In the genomic region with DNA sequence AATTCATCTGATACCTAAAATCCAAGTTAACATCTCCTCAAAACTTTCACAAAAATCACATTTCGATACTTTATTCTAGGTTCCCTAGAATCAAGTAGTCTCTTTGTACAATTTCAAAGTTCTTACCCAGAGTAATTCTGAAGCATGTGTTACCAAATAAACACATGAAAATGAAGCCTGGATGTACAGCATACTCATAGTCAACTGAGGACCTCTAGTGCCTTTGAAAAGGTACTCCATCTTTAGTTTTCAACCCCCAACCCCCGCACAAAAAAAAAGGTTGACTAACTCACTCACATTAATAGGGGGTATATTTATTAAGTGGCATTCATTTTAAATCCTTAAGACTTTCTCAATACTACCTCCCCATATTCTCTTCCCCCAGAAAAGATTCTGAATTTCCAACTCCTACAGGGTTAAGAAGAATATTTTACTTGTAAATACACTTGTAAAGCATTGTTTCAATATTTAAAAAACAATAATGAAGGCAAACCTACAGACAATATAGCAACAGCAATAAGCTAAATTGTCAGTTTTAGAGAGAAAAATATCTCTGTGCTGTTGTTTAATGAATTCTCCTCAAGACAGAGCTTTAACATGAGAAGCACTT, we compare ENCODE assay signal across 9 cellular contexts. TPM values are rescaled to one million over a fixed set of nuclear protein-coding genes. Genes with fewer than 3 reads are reported as not detected.
DNase-seq lines count a peak whose midpoint lies in the region; ATAC-seq and TF ChIP-seq lines count a peak whose summit lies in the region.
"Had no signal": no experiment of that assay in that cellular context is flagged by ENCODE, and none has a peak within 500 bp of the region (broad histone marks: within the 10 kb centered on the region; RNA-seq: fewer than 3 reads in every experiment).

No MANE protein-coding gene starts in this region.

- intact Hi-C loops in CD4-positive, alpha-beta T cell (cut with DNase I, micrococcal nuclease) = loop anchor here (1.0 to 10.0 kb wide), 6 partner anchors 266 to 946 kb away; partner anchors contain the start of genes GOPC (in 1 of the 2) and NUS1 (in 1 of the 2)
- intact Hi-C loops in left cardiac atrium (cut with DNase I) (loop anchor here (5.0 kb wide), 2 partner anchors 39 to 264 kb away; no protein-coding TSS in a partner anchor), sciatic nerve (cut with DNase I) (no loop called here)

- H3K4me1 Mint-ChIP-seq in CD4-positive, alpha-beta T cell (ENCODE audit: low read depth) = peaks cover 58% of the 10 kb centered on the region

- CTCF ChIA-PET in CD4-positive, alpha-beta T cell (lab: Charles Lee) = no interaction called here

- no peak for DNase-seq in CD4-positive, alpha-beta T cell
- DNase-seq in NCI-H2171 (lab: John Stamatoyannopoulos, UW) (peak; percentile 25), left cardiac atrium (no peak), sciatic nerve (ENCODE audit: low spot score) (no peak), nucleus accumbens (lab: John Stamatoyannopoulos, UW) (no peak)
- DNase-seq in activated gamma-delta T cell treated with anti-CD3 and anti-CD28 coated beads, Interleukin-2, amount 50 U/mL, for 16 hours (ENCODE audit: low read depth) = peak; percentile 5

- peaks cover 18% of the 10 kb centered on the region for H3K36me3 Mint-ChIP-seq in CD4-positive, alpha-beta T cell (ENCODE audit: low read depth)

- H3K27ac ChIP-seq in CD4-positive, alpha-beta T cell (ENCODE audit: low read depth, low read length) = no peak overlapping the region

- no peak overlapping the region for H3K4me3 Mint-ChIP-seq in CD4-positive, alpha-beta T cell

- peak; percentile 96 for ATAC-seq in CD4-positive, alpha-beta T cell (ENCODE audit: poor library complexity)
- ATAC-seq in GM18520 (IDR thresholded peaks at IDR 0.05; ENCODE audit: unreplicated experiment) (peak; percentile 71), HG03039 (IDR thresholded peaks at IDR 0.05; ENCODE audit: unreplicated experiment) (peak; percentile 88), left cardiac atrium (peak; percentile 65 to 78), sciatic nerve (peak; percentile 87)

- peak overlapping the region; percentile 13 for H3K27ac Mint-ChIP-seq in CD4-positive, alpha-beta T cell

- H3K9me3 ChIP-seq in CD4-positive, alpha-beta T cell (ENCODE audit: control insufficient read depth, low read length) = no peaks in the 10 kb centered on the region

- POLR2A ChIA-PET in CD4-positive, alpha-beta T cell (lab: Charles Lee) = no interaction called here

- H3K9me3 Mint-ChIP-seq in CD4-positive, alpha-beta T cell = no peaks in the 10 kb centered on the region

- TF ChIP-seq CTCF in CD4-positive, alpha-beta T cell (IDR thresholded peaks at IDR 0.05) = peak; percentile 63

- no peaks in the 10 kb centered on the region for H3K27me3 ChIP-seq in CD4-positive, alpha-beta T cell (ENCODE audit: control insufficient read depth, insufficient read depth, low read length)

- no peaks in the 10 kb centered on the region for H3K27me3 Mint-ChIP-seq in CD4-positive, alpha-beta T cell

RNA-seq across cellular contexts. Expression of gene PLN, which starts 3.1 kb away (rescaled TPM):
- total RNA-seq in CD4-positive, alpha-beta T cell = not detected
- 1,000 to 10,000 TPM in 1 of 2 donors, 100 to 1,000 TPM in 1; 673 to 1,029 TPM for total RNA-seq in left cardiac atrium
- 10.6 TPM for total RNA-seq in sciatic nerve
- total RNA-seq: T-helper 1 cell treated with Interleukin-12 subunit alpha and Interleukin-12 subunit beta and Interleukin-4 antibody, amounts not matched to agents 30 ng/mL and 1 ng/mL, for 36 hours had no signal

Comparison
In these comparisons a context has a peak if more than half of its experiments do, and no peak if none do; other contexts are left out.
1. DNase-seq: peak in NCI-H2171 (single experiment) and activated gamma-delta T cell treated with anti-CD3 and anti-CD28 coated beads, Interleukin-2, amount 50 U/mL, for 16 hours (single experiment); none in CD4-positive, alpha-beta T cell (0 of 10), left cardiac atrium (single experiment), sciatic nerve (single experiment) and nucleus accumbens (0 of 56).
2. RNA of gene PLN, which starts 3.1 kb away (total RNA-seq): 673 to 1,029 TPM in left cardiac atrium; 10.6 TPM in sciatic nerve (single experiment) and not detected in CD4-positive, alpha-beta T cell; every median in the first group is over 10 times any median in the second.
3. Peak in every context shown above with its lines, with median percentiles within 50 percentile points of each other: ATAC-seq.